In genomic region chr9:129353697-129354336, GRCh38 we compare ENCODE assay signal across 18 cellular contexts.
DNase-seq lines count a peak whose midpoint lies in the region; ATAC-seq, FAIRE-seq and TF ChIP-seq lines count a peak whose summit lies in the region.
"Had no signal": no experiment of that assay in that cellular context is flagged by ENCODE, and none has a peak within 500 bp of the region (broad histone marks: within the 10 kb centered on the region; RNA-seq: fewer than 3 reads in every experiment).

No MANE protein-coding gene starts in this region.

- H3K9me3 ChIP-seq in A549 = peaks cover 14% of the 10 kb centered on the region
- no peaks in the 10 kb centered on the region for H3K9me3 ChIP-seq in SK-N-MC (ENCODE audit: low read depth, low read length)
- peaks cover 0 to 12% (median 10%) of the 10 kb centered on the region in 3 donors for H3K9me3 ChIP-seq in esophagus squamous epithelium
- H3K9me3 ChIP-seq in neuronal stem cell (replicated peaks in 1 of 2; ENCODE audit: control insufficient read depth in 2 of 2, insufficient read depth in 1 of 2, low read depth in 1 of 2, low read length in 2 of 2) = peaks cover 0 to 2% of the 10 kb centered on the region in 2 donors

- no peak overlapping the region for H3K14ac ChIP-seq in neuronal stem cell (ENCODE audit: low read length)

- 81% methylated on average over 12 of the region's 12 CpGs for WGBS in A549 (ENCODE audit: missing lambda C conversion rate)
- 38 to 69% methylated on average over 3 to 11 of the region's 12 CpGs for WGBS in esophagus squamous epithelium, 2 donors
- WGBS in neuronal stem cell (ENCODE audit: extremely low coverage in 2 of 2, insufficient read length in 2 of 2, insufficient replicate concordance in 1 of 2), 2 donors = no CpG with 5 or more reads among the region's 12 CpGs

- peak overlapping the region in 3 of 10 donors; percentile 28 to 72 (median 68) for H3K4me3 Mint-ChIP-seq in naive thymus-derived CD8-positive, alpha-beta T cell
- H3K4me3 Mint-ChIP-seq: activated B cell treated with CpG ODN at 0.5 μM for 24 hours had no signal

- no peak overlapping the region for H4K8ac ChIP-seq in neuronal stem cell (ENCODE audit: low read depth, low read length)

- peak overlapping the region; percentile 98 to 99; a peak in 5 of 6 replicates for H3K27ac ChIP-seq in A549
- peak overlapping the region; percentile 92 for H3K27ac ChIP-seq in SK-N-MC
- peak overlapping the region; percentile 15 to 84 (median 76) for H3K27ac ChIP-seq in esophagus squamous epithelium
- H3K27ac ChIP-seq in neuronal stem cell (replicated peaks; ENCODE audit: low read length) = peak overlapping the region; percentile 86

- H3K27me3 Mint-ChIP-seq in naive thymus-derived CD8-positive, alpha-beta T cell = no peaks in the 10 kb centered on the region

- peak overlapping the region; percentile 12 for H3K18ac ChIP-seq in neuronal stem cell (ENCODE audit: low read length)

- no peak overlapping the region for H2AFZ ChIP-seq in neuronal stem cell (ENCODE audit: low read length)

- DNase-seq in A549 (ENCODE audit: low read depth in 1 of 2, low spot score in 1 of 2) (no peak), SK-N-MC (ENCODE audit: low read depth, low spot score) (no peak), esophagus squamous epithelium (lab: John Stamatoyannopoulos, UW) (no peak), neuronal stem cell (ENCODE audit: low spot score) (no peak)
- DNase-seq in stimulated activated CD4-positive, alpha-beta T cell treated with anti-CD3 and anti-CD28 coated beads, Interleukin-2, amount 100 ng/mL, for 48 hours = no peak
- no peak for DNase-seq in naive thymus-derived CD8-positive, alpha-beta T cell
- no peak for DNase-seq in stimulated activated CD8-positive, alpha-beta memory T cell treated with anti-CD3 and anti-CD28 coated beads, Interleukin-4, amount 100 ng/mL, for 48 hours
- DNase-seq: ACHN; activated B cell treated with CpG ODN at 0.5 μM for 24 hours; activated CD8-positive, alpha-beta memory T cell treated with anti-CD3 and anti-CD28 coated beads for 24 hours; CD8-positive, alpha-beta memory T cell; MM.1S; NCI-H2107; NCI-H526 treated with DMSO at 0.1 percent for 48 hours; PC-3; stimulated activated CD4-positive, alpha-beta T cell treated with anti-CD3 and anti-CD28 coated beads, Interleukin-1b, Interleukin-23, amount 100 ng/mL, for 48 hours had no signal

- peak overlapping the region; percentile 84 for H2BK120ac ChIP-seq in neuronal stem cell (ENCODE audit: low read depth, low read length)

- H3K4me2 ChIP-seq in A549 (no peak overlapping the region), neuronal stem cell (ENCODE audit: insufficient read depth, low read length, poor library complexity, severe bottlenecking) (no peak overlapping the region)

- H3K4me1 ChIP-seq in A549 (peaks cover 45% of the 10 kb centered on the region), esophagus squamous epithelium (peaks cover 22 to 37% (median 28%) of the 10 kb centered on the region in 3 donors), neuronal stem cell (ENCODE audit: control insufficient read depth in 2 of 2, insufficient read depth in 1 of 2, low read depth in 1 of 2, low read length in 2 of 2) (peaks cover 21 to 38% of the 10 kb centered on the region in 2 donors)

- no peak for TF ChIP-seq POLR2A in A549 (IDR thresholded peaks at IDR 0.05; ENCODE audit: low read length)
- no peak for TF ChIP-seq POLR2A in esophagus squamous epithelium (IDR thresholded peaks at IDR 0.05)

- H3K9ac ChIP-seq in SK-N-MC (ENCODE audit: insufficient read length) (no peak overlapping the region), neuronal stem cell (ENCODE audit: low read depth, low read length, poor library complexity) (no peak overlapping the region)

- H2BK12ac ChIP-seq in neuronal stem cell (ENCODE audit: low read length) = no peak overlapping the region

- H3K27me3 ChIP-seq in esophagus squamous epithelium = peaks cover 0 to 20% (median 0%) of the 10 kb centered on the region in 4 donors
- no peaks in the 10 kb centered on the region for H3K27me3 ChIP-seq in neuronal stem cell (ENCODE audit: control insufficient read depth in 3 of 3, insufficient read depth in 3 of 3, low read depth in 1 of 3, low read length in 3 of 3)

- H3K36me3 ChIP-seq in SK-N-MC (ENCODE audit: insufficient read depth, low read length) (no peaks in the 10 kb centered on the region), esophagus squamous epithelium (no peaks in the 10 kb centered on the region), neuronal stem cell (replicated peaks in 1 of 2; ENCODE audit: control insufficient read depth in 2 of 2, insufficient read depth in 2 of 2, low read length in 2 of 2) (no peaks in the 10 kb centered on the region)

- H3K9me3 Mint-ChIP-seq in naive thymus-derived CD8-positive, alpha-beta T cell = peaks cover 0 to 9% (median 3%) of the 10 kb centered on the region in 9 donors
- H3K9me3 Mint-ChIP-seq: activated B cell treated with CpG ODN at 0.5 μM for 24 hours had no signal

- H3K23ac ChIP-seq in neuronal stem cell (ENCODE audit: low read depth, low read length, poor library complexity) = no peak overlapping the region

- no peak for TF ChIP-seq EP300 in A549 (IDR thresholded peaks at IDR 0.05)

- peak overlapping the region; percentile 34 for H2BK15ac ChIP-seq in neuronal stem cell (ENCODE audit: low read length)

- intact Hi-C loops in esophagus squamous epithelium (cut with DNase I) = no loop called here

- TF ChIP-seq CTCF in A549 (IDR thresholded peaks at IDR 0.05) (no peak), esophagus squamous epithelium (IDR thresholded peaks at IDR 0.05) (peak in 1 of 6 experiments; percentile 12)

- TF ChIP-seq RAD21 in A549 (conservative IDR thresholded peaks at IDR 0.05 in 1 of 2, IDR thresholded peaks at IDR 0.05 in 1 of 2) = no peak

- CTCF ChIA-PET in A549 (lab: Yijun Ruan, JAX) = interaction anchor here (1.6 kb wide), 1 partner anchor 20 kb away, joined by 5 read pairs; no protein-coding TSS in a partner anchor

- POLR2A ChIA-PET in A549 (lab: Yijun Ruan, JAX) = interaction anchor here (0.6 kb wide), 1 partner anchor 136 kb away, joined by 4 read pairs; no protein-coding TSS in a partner anchor
- POLR2A ChIA-PET in naive thymus-derived CD8-positive, alpha-beta T cell (lab: Charles Lee) = interaction anchor here (0.6 to 1.6 kb wide), 2 partner anchors 28 to 33 kb away, joined by 4 to 7 read pairs; no protein-coding TSS in a partner anchor

- peak overlapping the region; percentile 97 for H2BK5ac ChIP-seq in neuronal stem cell (ENCODE audit: low read length)

- H3K4me3 ChIP-seq in A549 (no peak overlapping the region), SK-N-MC (no peak overlapping the region), esophagus squamous epithelium (no peak overlapping the region), neuronal stem cell (ENCODE audit: low read length in 2 of 2) (no peak overlapping the region)

- peak overlapping the region; percentile 79 for H2AK5ac ChIP-seq in neuronal stem cell (ENCODE audit: low read depth, low read length)

- peaks cover 3 to 7% (median 4%) of the 10 kb centered on the region in 4 donors for H3K4me1 Mint-ChIP-seq in naive thymus-derived CD8-positive, alpha-beta T cell

- peak overlapping the region in 3 of 10 donors; percentile 49 to 67 (median 63) for H3K27ac Mint-ChIP-seq in naive thymus-derived CD8-positive, alpha-beta T cell
- H3K27ac Mint-ChIP-seq: activated B cell treated with CpG ODN at 0.5 μM for 24 hours; activated T-helper 2 cell treated with anti-CD3 and anti-CD28 coated beads, Interferon-gamma antibody, Interleukin-2, Interleukin-4, amounts not matched to agents 10 μg/mL and 5 μg/mL and 100 μg/mL, durations not matched to agents 14 hours and 24 hours and 36 hours had no signal

- H4K91ac ChIP-seq in neuronal stem cell (ENCODE audit: low read depth, low read length, poor library complexity) = no peak overlapping the region

- no peaks in the 10 kb centered on the region for H3K79me1 ChIP-seq in neuronal stem cell (ENCODE audit: low read depth, low read length)

- H3K36me3 Mint-ChIP-seq in naive thymus-derived CD8-positive, alpha-beta T cell = no peaks in the 10 kb centered on the region

- H3K4ac ChIP-seq in neuronal stem cell (ENCODE audit: low read length) = no peak overlapping the region

- ATAC-seq in A549 (no peak), GM21737 (IDR thresholded peaks at IDR 0.05; ENCODE audit: unreplicated experiment) (no peak)
- ATAC-seq in naive thymus-derived CD8-positive, alpha-beta T cell = no peak
- ATAC-seq: PC-3 had no signal

- FAIRE-seq in A549 (lab: Jason Lieb, UNC) = no peak

TF ChIP-seq in A549, 52 proteins besides CTCF, POLR2A, EP300 and RAD21 (continues in another document):
- TF ChIP-seq SMC3 (IDR thresholded peaks at IDR 0.05) (no peak), KDM5A (IDR thresholded peaks at IDR 0.05) (no peak), BCL3 (IDR thresholded peaks at IDR 0.05) (no peak), CBX2 (IDR thresholded peaks at IDR 0.05; ENCODE audit: borderline replicate concordance, low read depth) (no peak), KDM1A (IDR thresholded peaks at IDR 0.05; ENCODE audit: low read depth) (no peak), NR3C1 (IDR thresholded peaks at IDR 0.05) (no peak), MYC (IDR thresholded peaks at IDR 0.05; ENCODE audit: borderline replicate concordance, low read length) (no peak), JUN (IDR thresholded peaks at IDR 0.05) (no peak), ATOH8 (CRISPR knock-in tag; IDR thresholded peaks at IDR 0.05; ENCODE audit: low read depth) (no peak), RARB (CRISPR knock-in tag; IDR thresholded peaks at IDR 0.05) (no peak), RFX5 (IDR thresholded peaks at IDR 0.05) (no peak)
